9 cellular contexts compared by ENCODE assay signal in genomic region chr21:18245493-18245967, GRCh38. TPM values are rescaled to one million over a fixed set of nuclear protein-coding genes. Genes with fewer than 3 reads are reported as not detected.
DNase-seq lines count a peak whose midpoint lies in the region; ATAC-seq and TF ChIP-seq lines count a peak whose summit lies in the region.
"Had no signal": no experiment of that assay in that cellular context is flagged by ENCODE, and none has a peak within 500 bp of the region (broad histone marks: within the 10 kb centered on the region; RNA-seq: fewer than 3 reads in every experiment).

No MANE protein-coding gene starts in this region.

- H3K9ac ChIP-seq in duodenal mucosa (ENCODE audit: low read depth in 1 of 2, low read length in 2 of 2): no peak overlapping the region

- peak; percentile 40 to 42 for ATAC-seq in lower lobe of right lung
- ATAC-seq in thoracic aorta (ENCODE audit: insufficient number of reproducible peaks, low FRiP score, low read depth): no peak
- no peak for ATAC-seq in GM19397 (IDR thresholded peaks at IDR 0.05; ENCODE audit: unreplicated experiment)

- no peaks in the 10 kb centered on the region for H4K20me1 ChIP-seq in OCI-LY7 (ENCODE audit: insufficient read depth, low read length)

- intact Hi-C loops in lower lobe of right lung (cut with DNase I) (no loop called here), OCI-LY7 (cut with micrococcal nuclease; ENCODE audit: unreplicated experiment) (no loop called here)

- no peaks in the 10 kb centered on the region for H3K36me3 ChIP-seq in duodenal mucosa (ENCODE audit: control insufficient read depth in 1 of 2, insufficient read depth in 2 of 2, low read length in 2 of 2)
- H3K36me3 ChIP-seq in lower lobe of right lung: no peaks in the 10 kb centered on the region
- H3K36me3 ChIP-seq in thoracic aorta: no peaks in the 10 kb centered on the region
- no peaks in the 10 kb centered on the region for H3K36me3 ChIP-seq in OCI-LY7 (ENCODE audit: insufficient read depth, low read length)

- no peaks in the 10 kb centered on the region for H3K79me2 ChIP-seq in OCI-LY7 (ENCODE audit: insufficient read depth, low read depth, low read length)

- POLR2A ChIA-PET in OCI-LY7 (lab: Charles Lee): interaction anchor here (0.7 to 1.1 kb wide), 2 partner anchors 127 to 304 kb away, joined by 3 read pairs; no protein-coding TSS in a partner anchor

- no TSS peak for BruUV-seq in OCI-LY7 (replicated peaks; lab: Mats Ljungman, UMichigan)

- no peaks in the 10 kb centered on the region for H3K9me3 ChIP-seq in duodenal mucosa (ENCODE audit: control insufficient read depth in 1 of 2, low read length in 2 of 2)
- no peaks in the 10 kb centered on the region for H3K9me3 ChIP-seq in lower lobe of right lung
- no peaks in the 10 kb centered on the region for H3K9me3 ChIP-seq in thoracic aorta
- no peaks in the 10 kb centered on the region for H3K9me3 ChIP-seq in OCI-LY7 (ENCODE audit: low read length)

- no peaks in the 10 kb centered on the region for H3K9me2 ChIP-seq in OCI-LY7 (ENCODE audit: insufficient read depth, low read length)

- H2AFZ ChIP-seq in OCI-LY7 (ENCODE audit: low read length): no peak overlapping the region

- H3K4me2 ChIP-seq in OCI-LY7 (ENCODE audit: low read length): no peak overlapping the region

- H3K4me3 ChIP-seq in duodenal mucosa (ENCODE audit: low read depth in 1 of 2, low read length in 2 of 2): peak overlapping the region; percentile 34 to 40
- H3K4me3 ChIP-seq in lower lobe of right lung: peak overlapping the region; percentile 43
- peak overlapping the region; percentile 67 for H3K4me3 ChIP-seq in thoracic aorta
- no peak overlapping the region for H3K4me3 ChIP-seq in OCI-LY7 (ENCODE audit: low read depth, low read length, poor library complexity, severe bottlenecking)

- no peak for TF ChIP-seq CTCF in lower lobe of right lung (IDR thresholded peaks at IDR 0.05)
- TF ChIP-seq CTCF in thoracic aorta (IDR thresholded peaks at IDR 0.05): no peak
- no peak for TF ChIP-seq CTCF in OCI-LY7 (conservative IDR thresholded peaks at IDR 0.05; ENCODE audit: low read length)

- peaks cover 15 to 21% of the 10 kb centered on the region in 2 donors for H3K27me3 ChIP-seq in duodenal mucosa (ENCODE audit: control insufficient read depth in 1 of 2, insufficient read depth in 2 of 2, low read length in 2 of 2)
- H3K27me3 ChIP-seq in lower lobe of right lung (ENCODE audit: low read depth): peaks cover 23% of the 10 kb centered on the region
- no peaks in the 10 kb centered on the region for H3K27me3 ChIP-seq in thoracic aorta (replicated peaks; ENCODE audit: insufficient read depth)

- H3K4me1 ChIP-seq in duodenal mucosa (ENCODE audit: control insufficient read depth in 1 of 2, insufficient read depth in 2 of 2, low read length in 2 of 2) (peaks cover 0 to 3% of the 10 kb centered on the region in 2 donors), lower lobe of right lung (peaks cover 9% of the 10 kb centered on the region), thoracic aorta (ENCODE audit: control insufficient read depth in 1 of 2, low read depth in 2 of 2) (peaks cover 0 to 10% of the 10 kb centered on the region in 2 donors), OCI-LY7 (ENCODE audit: insufficient read depth, low read length, poor library complexity, severe bottlenecking) (no peaks in the 10 kb centered on the region)

- no peak overlapping the region for H3K27ac ChIP-seq in duodenal mucosa (ENCODE audit: low read depth, low read length)
- H3K27ac ChIP-seq in lower lobe of right lung: no peak overlapping the region
- H3K27ac ChIP-seq in thoracic aorta: no peak overlapping the region
- H3K27ac ChIP-seq in OCI-LY7 (ENCODE audit: low read depth, low read length, poor library complexity, severe bottlenecking): no peak overlapping the region

- DNase-seq in NCI-H345 (lab: John Stamatoyannopoulos, UW): peak; percentile 66
- DNase-seq in lower lobe of right lung: no peak
- DNase-seq in thoracic aorta (ENCODE audit: low spot score): no peak
- no peak for DNase-seq in OCI-LY7 (ENCODE audit: low spot score)
- no peak for DNase-seq in hippocampal formation (lab: John Stamatoyannopoulos, UW)
- DNase-seq: activated CD4-positive, alpha-beta T cell treated with anti-CD3 and anti-CD28 coated beads for 4 hours; NCI-H524 treated with DMSO at 0.1 percent for 48 hours had no signal

- CTCF ChIA-PET in OCI-LY7 (lab: Charles Lee; ENCODE audit: unreplicated experiment): no interaction called here

RNA-seq across cellular contexts. Expression of gene CHODL, which starts 0.9 kb away (rescaled TPM):
- total RNA-seq in lower lobe of right lung (not detected), thoracic aorta (1 to 10 TPM; 1.5 to 5.3 TPM), OCI-LY7 (2022) (not detected in 2 replicates)
- not detected in 2 replicates for total RNA-seq in OCI-LY7 (2014; rRNA removed; shearing (Covaris generic))

Comparison
In these comparisons a context has a peak if more than half of its experiments do, and no peak if none do; other contexts are left out.
1. ATAC-seq: peak in lower lobe of right lung (2 of 2); none in thoracic aorta (single experiment) and GM19397 (single experiment).